Comparison of ENCODE assay signal across 12 cellular contexts in the genomic region with DNA sequence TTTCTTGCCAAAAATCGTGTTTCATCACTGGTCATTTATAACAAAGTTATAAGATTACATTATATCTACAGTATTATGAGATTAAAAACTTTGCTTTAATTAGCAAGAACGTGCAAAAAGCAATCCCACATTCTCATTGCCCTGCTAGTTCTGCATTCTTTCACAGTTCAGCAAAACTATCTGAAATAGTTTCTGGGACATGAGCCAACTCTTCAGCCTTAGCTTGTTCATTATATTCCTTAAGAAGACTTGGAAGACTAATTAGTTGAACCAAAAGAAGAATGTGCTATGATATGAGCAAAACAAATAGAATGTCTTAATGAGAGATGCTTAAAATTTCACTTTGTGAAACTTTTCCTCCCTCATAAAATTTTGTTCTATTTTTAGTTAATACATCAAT.
DNase-seq lines count a peak whose midpoint lies in the region; ATAC-seq and TF ChIP-seq lines count a peak whose summit lies in the region.
"Had no signal": no experiment of that assay in that cellular context is flagged by ENCODE, and none has a peak within 500 bp of the region (broad histone marks: within the 10 kb centered on the region; RNA-seq: fewer than 3 reads in every experiment).

No MANE protein-coding gene starts in this region.

- no peak for ATAC-seq in gastrocnemius medialis
- ATAC-seq: left colon had no signal

- H3K4me3 ChIP-seq in stomach smooth muscle (ENCODE audit: low read length in 2 of 2) (no peak overlapping the region), gastrocnemius medialis (no peak overlapping the region)

- H3K27me3 Mint-ChIP-seq in HFFc6 (ENCODE audit: insufficient read depth): no peaks in the 10 kb centered on the region
- H3K27me3 Mint-ChIP-seq in brain: peaks cover 2% of the 10 kb centered on the region
- H3K27me3 Mint-ChIP-seq: activated naive CD4-positive, alpha-beta T cell treated with anti-CD3 and anti-CD28 coated beads, Interleukin-2, amount 50 U/mL, for 24 hours had no signal

- peak overlapping the region; percentile 50 for H3K27ac ChIP-seq in stomach smooth muscle (ENCODE audit: low read length)
- H3K27ac ChIP-seq in gastrocnemius medialis: no peak overlapping the region

- TF ChIP-seq POLR2A in gastrocnemius medialis (IDR thresholded peaks at IDR 0.05): no peak

- H3K9me3 ChIP-seq in stomach smooth muscle (ENCODE audit: control insufficient read depth in 2 of 2, low read length in 2 of 2) (no peaks in the 10 kb centered on the region), gastrocnemius medialis (no peaks in the 10 kb centered on the region)

- H3K9ac ChIP-seq in stomach smooth muscle (ENCODE audit: low read length in 2 of 2): peak overlapping the region in 1 of 2 donors; percentile 57

- H3K4me3 Mint-ChIP-seq in HFFc6 (peak overlapping the region; percentile 63), brain (peak overlapping the region in 2 of 5 experiments; percentile 13 to 75)
- H3K4me3 Mint-ChIP-seq: activated naive CD4-positive, alpha-beta T cell treated with anti-CD3 and anti-CD28 coated beads, Interleukin-2, amount 50 U/mL, for 24 hours; endodermal cell had no signal

- H3K36me3 Mint-ChIP-seq in HFFc6 (ENCODE audit: low read depth) (peaks cover 16% of the 10 kb centered on the region), brain (no peaks in the 10 kb centered on the region)
- H3K36me3 Mint-ChIP-seq: activated naive CD4-positive, alpha-beta T cell treated with anti-CD3 and anti-CD28 coated beads, Interleukin-2, amount 50 U/mL, for 24 hours had no signal

- H3K36me3 ChIP-seq in stomach smooth muscle (ENCODE audit: control insufficient read depth in 2 of 2, insufficient read depth in 2 of 2, low read length in 2 of 2) (peaks cover 7 to 11% of the 10 kb centered on the region in 2 donors), gastrocnemius medialis (no peaks in the 10 kb centered on the region)

- H3K4me1 Mint-ChIP-seq in HFFc6 (ENCODE audit: low read depth) (peaks cover 63% of the 10 kb centered on the region), brain (peaks cover 19% of the 10 kb centered on the region)
- H3K4me1 Mint-ChIP-seq: activated naive CD4-positive, alpha-beta T cell treated with anti-CD3 and anti-CD28 coated beads, Interleukin-2, amount 50 U/mL, for 24 hours; endodermal cell had no signal

- H3K27ac Mint-ChIP-seq in HFFc6 (peak overlapping the region; percentile 79), brain (peak overlapping the region in 3 of 5 experiments; percentile 20 to 82 (median 67))
- H3K27ac Mint-ChIP-seq: activated naive CD4-positive, alpha-beta T cell treated with anti-CD3 and anti-CD28 coated beads, Interleukin-2, amount 50 U/mL, for 24 hours; endodermal cell had no signal

- no peaks in the 10 kb centered on the region for H3K27me3 ChIP-seq in stomach smooth muscle (ENCODE audit: control insufficient read depth in 1 of 2, insufficient read depth in 2 of 2, low read length in 2 of 2)
- H3K27me3 ChIP-seq in gastrocnemius medialis: no peaks in the 10 kb centered on the region

- TF ChIP-seq CTCF in HFFc6 (IDR thresholded peaks at IDR 0.05) (no peak), brain (conservative IDR thresholded peaks at IDR 0.05) (no peak), gastrocnemius medialis (IDR thresholded peaks at IDR 0.05 in 4 of 5, conservative IDR thresholded peaks at IDR 0.05 in 1 of 5) (no peak)

- H3K4me1 ChIP-seq in stomach smooth muscle (ENCODE audit: control insufficient read depth, insufficient read depth, low read length): peaks cover 7% of the 10 kb centered on the region
- no peaks in the 10 kb centered on the region for H3K4me1 ChIP-seq in gastrocnemius medialis

- in situ Hi-C loops in gastrocnemius medialis (cut with MboI; ENCODE audit: low sequenced_read_pairs in 4 of 4): no loop called here

- H3K9me3 Mint-ChIP-seq in HFFc6 (no peaks in the 10 kb centered on the region), brain (peaks cover 0 to 3% (median 0%) of the 10 kb centered on the region in 5 experiments)
- H3K9me3 Mint-ChIP-seq: activated naive CD4-positive, alpha-beta T cell treated with anti-CD3 and anti-CD28 coated beads, Interleukin-2, amount 50 U/mL, for 24 hours; endodermal cell had no signal

- intact Hi-C loops in gastrocnemius medialis (cut with DNase I; ENCODE audit: low total_unique reads): no loop called here

- DNase-seq in HFFc6: peak; percentile 72
- DNase-seq in iris pigment epithelial cell (ENCODE audit: low read depth): peak; percentile 85
- no peak for DNase-seq in gastrocnemius medialis
- DNase-seq in activated CD4-positive, CD25-positive, alpha-beta regulatory T cell treated with anti-CD3 and anti-CD28 coated beads, Interleukin-2, amount 50 U/mL, for 72 hours: no peak
- no peak for DNase-seq in pons (ENCODE audit: low spot score)
- DNase-seq: activated CD4-positive, alpha-beta T cell treated with anti-CD3 and anti-CD28 coated beads, Interleukin-2, amount 50 U/mL, for 4 hours; DMS153; endodermal cell; left colon had no signal

Comparison
In these comparisons a context has a peak if more than half of its experiments do, and no peak if none do; other contexts are left out.
1. DNase-seq: peak in HFFc6 (single experiment) and iris pigment epithelial cell (single experiment); none in gastrocnemius medialis (0 of 2), activated CD4-positive, CD25-positive, alpha-beta regulatory T cell treated with anti-CD3 and anti-CD28 coated beads, Interleukin-2, amount 50 U/mL, for 72 hours (single experiment) and pons (single experiment).